14 cellular contexts compared by ENCODE assay signal in the genomic region with DNA sequence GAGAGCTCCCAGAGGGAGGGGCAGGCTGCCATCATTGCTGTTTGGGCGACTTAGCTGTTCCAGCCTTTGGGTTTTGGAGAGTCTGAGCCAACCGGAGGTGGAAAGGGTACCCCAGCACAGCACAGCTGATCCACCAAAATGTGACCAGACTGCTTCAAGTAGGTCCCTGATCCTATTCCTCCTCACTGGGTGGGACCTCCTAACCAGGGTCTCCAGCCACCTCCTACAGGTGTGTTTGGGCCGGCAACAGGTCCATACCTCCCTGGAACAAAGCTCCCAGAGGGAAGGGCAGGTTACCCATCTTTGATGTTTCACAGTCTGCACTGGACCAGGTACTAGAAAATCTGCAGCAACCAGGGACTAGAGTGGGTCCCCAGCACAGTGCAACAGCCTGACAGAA. TPM values are rescaled to one million over a fixed set of nuclear protein-coding genes. Genes with fewer than 3 reads are reported as not detected.
DNase-seq lines count a peak whose midpoint lies in the region; ATAC-seq and TF ChIP-seq lines count a peak whose summit lies in the region.
"Had no signal": no experiment of that assay in that cellular context is flagged by ENCODE, and none has a peak within 500 bp of the region (broad histone marks: within the 10 kb centered on the region; RNA-seq: fewer than 3 reads in every experiment).

No MANE protein-coding gene starts in this region.

- H3K4me2 ChIP-seq in Karpas-422 (ENCODE audit: low read depth, low read length, poor library complexity, severe bottlenecking) = no peak overlapping the region

- peak; percentile 20 for ATAC-seq in left lobe of liver
- peak; percentile 7 for ATAC-seq in upper lobe of right lung
- ATAC-seq: CD8-positive, alpha-beta T cell had no signal

- no peak overlapping the region for H2AFZ ChIP-seq in Karpas-422 (ENCODE audit: low read length)

- peak; percentile 15 for DNase-seq in DMS 273 (lab: John Stamatoyannopoulos, UW; ENCODE audit: unreplicated experiment)
- DNase-seq in DMS 273 treated with DMSO at 0.1 percent for 48 hours (lab: John Stamatoyannopoulos, UW) = no peak
- DNase-seq in UCSD-AML1 (lab: John Stamatoyannopoulos, UW; ENCODE audit: unreplicated experiment) = peak; percentile 17
- DNase-seq in left lobe of liver (ENCODE audit: low spot score) = no peak
- DNase-seq in upper lobe of right lung = no peak
- no peak for DNase-seq in Karpas-422
- no peak for DNase-seq in GM10266 (ENCODE audit: extremely low spot score)
- DNase-seq in germinal center (ENCODE audit: low spot score) = no peak
- DNase-seq: CD8-positive, alpha-beta T cell; COR-L47; GOT3; H9; HFFc6 had no signal

- no peak overlapping the region for H3K27ac ChIP-seq in upper lobe of right lung
- no peak overlapping the region for H3K27ac ChIP-seq in Karpas-422 (ENCODE audit: low read length)
- H3K27ac ChIP-seq: 22Rv1 had no signal

- H3K4me1 ChIP-seq in upper lobe of right lung (no peaks in the 10 kb centered on the region), Karpas-422 (ENCODE audit: low read length) (no peaks in the 10 kb centered on the region)

- H3K4me3 ChIP-seq in upper lobe of right lung (no peak overlapping the region), Karpas-422 (ENCODE audit: low read length) (no peak overlapping the region)

- H3K9me3 ChIP-seq in upper lobe of right lung (no peaks in the 10 kb centered on the region), Karpas-422 (ENCODE audit: low read length) (no peaks in the 10 kb centered on the region)

- TF ChIP-seq CTCF in upper lobe of right lung (IDR thresholded peaks at IDR 0.05) (no peak), GM10266 (IDR thresholded peaks at IDR 0.05; ENCODE audit: control insufficient read depth, insufficient read depth, low read depth, missing control alignments) (no peak)

- no peaks in the 10 kb centered on the region for H3K79me2 ChIP-seq in Karpas-422 (ENCODE audit: low read length)

- no peak overlapping the region for H3K9ac ChIP-seq in Karpas-422 (ENCODE audit: low read length)

- no peaks in the 10 kb centered on the region for H4K20me1 ChIP-seq in Karpas-422 (ENCODE audit: insufficient read depth, low read depth, low read length)

- intact Hi-C loops in upper lobe of right lung (cut with DNase I) = no loop called here

- H3K27me3 ChIP-seq in upper lobe of right lung = no peaks in the 10 kb centered on the region
- no peaks in the 10 kb centered on the region for H3K27me3 ChIP-seq in Karpas-422 (ENCODE audit: low read length)

- no peaks in the 10 kb centered on the region for H3K36me3 ChIP-seq in upper lobe of right lung
- H3K36me3 ChIP-seq in Karpas-422 (ENCODE audit: insufficient read depth, low read length) = peaks cover 49% of the 10 kb centered on the region; the same call in 1 of the 2 replicates

- H3K9me2 ChIP-seq in Karpas-422 (replicated peaks; ENCODE audit: insufficient read depth, low read length) = no peaks in the 10 kb centered on the region

RNA-seq across cellular contexts. Expression of gene CAND1, which starts 53.8 kb away (rescaled TPM):
- total RNA-seq in left lobe of liver = 50.7 TPM
- 98.0 TPM for total RNA-seq in upper lobe of right lung
- total RNA-seq in Karpas-422 (2014; rRNA removed; shearing (Covaris generic); ENCODE audit: low replicate concordance) = 79.7 and 117 TPM in 2 replicates

Comparison
In these comparisons a context has a peak if more than half of its experiments do, and no peak if none do; other contexts are left out.
1. DNase-seq: peak in DMS 273 (single experiment) and UCSD-AML1 (single experiment); none in DMS 273 treated with DMSO at 0.1 percent for 48 hours (single experiment), left lobe of liver (single experiment), upper lobe of right lung (single experiment), Karpas-422 (single experiment), GM10266 (single experiment) and germinal center (single experiment).